Comparison of ENCODE assay signal across 17 cellular contexts in the genomic region with DNA sequence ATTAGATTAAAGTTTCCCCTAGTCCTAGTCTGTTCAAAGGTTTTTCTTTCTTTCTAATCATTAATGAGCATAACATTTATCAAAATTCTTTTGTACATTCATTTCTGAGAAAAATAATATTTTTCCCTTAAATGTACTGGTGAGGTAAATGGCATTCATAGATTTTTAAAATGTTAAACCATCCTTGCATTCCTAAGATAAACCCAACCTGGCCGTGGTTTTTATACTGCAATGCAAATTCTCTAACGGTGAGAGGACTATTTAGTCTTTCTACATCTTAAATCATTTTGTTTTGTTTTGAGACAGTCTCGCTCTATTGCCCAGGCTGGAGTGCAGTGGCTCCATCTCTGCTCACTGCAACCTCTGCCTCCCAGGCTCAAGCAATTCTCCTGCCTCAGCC.
"Had no signal": no experiment of that assay in that cellular context is flagged by ENCODE, and none has a peak within 500 bp of the region (broad histone marks: within the 10 kb centered on the region; RNA-seq: fewer than 3 reads in every experiment).

No MANE protein-coding gene starts in this region.

- H3K9me3 ChIP-seq: ovary, psoas muscle had no signal

- ATAC-seq: effector memory CD8-positive, alpha-beta T cell; naive thymus-derived CD4-positive, alpha-beta T cell; psoas muscle; right cardiac atrium had no signal

- H3K4me1 ChIP-seq: psoas muscle had no signal

- FAIRE-seq: colon had no signal

- H3K27me3 Mint-ChIP-seq: activated naive CD4-positive, alpha-beta T cell treated with anti-CD3 and anti-CD28 coated beads, Interleukin-2, amount 50 U/mL, for 24 hours; effector memory CD8-positive, alpha-beta T cell had no signal

- H3K27ac ChIP-seq: ovary, psoas muscle had no signal

- H3K4me3 ChIP-seq: ovary, psoas muscle, transverse colon had no signal

- H3K27me3 ChIP-seq: ovary, transverse colon had no signal

- H3K4me3 Mint-ChIP-seq: activated naive CD4-positive, alpha-beta T cell treated with anti-CD3 and anti-CD28 coated beads, Interleukin-2, amount 50 U/mL, for 24 hours had no signal

- DNase-seq: activated CD4-positive, alpha-beta T cell treated with anti-CD3 and anti-CD28 coated beads for 1 hour; activated CD4-positive, alpha-beta T cell treated with anti-CD3 and anti-CD28 coated beads, Interleukin-2, amount 50 U/mL, for 1 hour; activated gamma-delta T cell treated with Interleukin-2 at 50 U/mL for 16 hours; activated T-cell treated with anti-CD3 and anti-CD28 coated beads, Interleukin-2, amount 50 U/mL, for 1 hour; anterior cingulate cortex; central memory CD4-positive, alpha-beta T cell; effector memory CD8-positive, alpha-beta T cell; naive thymus-derived CD4-positive, alpha-beta T cell; ovary; psoas muscle; right cardiac atrium; stimulated activated CD4-positive, alpha-beta T cell treated with anti-CD3 and anti-CD28 coated beads, Interleukin-12 subunit alpha, Interleukin-12 subunit beta, amount 100 ng/mL, for 4 hours; T-helper 9 cell; transverse colon had no signal

- H3K36me3 ChIP-seq: left lung, ovary, transverse colon had no signal
